1 cellular context compared by ENCODE assay signal in genomic region chr4:8308856-8309771, GRCh38.
TF ChIP-seq lines count a peak whose summit lies in the region.

No MANE protein-coding gene starts in this region.

TF ChIP-seq in H1, 55 proteins besides CTCF, POLR2A, EP300 and RAD21:
- no peak for TF ChIP-seq POLR2AphosphoS5 (IDR thresholded peaks at IDR 0.05; ENCODE audit: low read depth, low read length)
- peak; percentile 9; the same call in 1 of the 2 replicates for TF ChIP-seq CEBPB (IDR thresholded peaks at IDR 0.05; ENCODE audit: low read depth, low read length)
- TF ChIP-seq RXRA (IDR thresholded peaks at IDR 0.05; ENCODE audit: insufficient read depth, low read depth, low read length), result no peak
